Comparison of ENCODE assay signal across 2 cellular contexts in the genomic region with DNA sequence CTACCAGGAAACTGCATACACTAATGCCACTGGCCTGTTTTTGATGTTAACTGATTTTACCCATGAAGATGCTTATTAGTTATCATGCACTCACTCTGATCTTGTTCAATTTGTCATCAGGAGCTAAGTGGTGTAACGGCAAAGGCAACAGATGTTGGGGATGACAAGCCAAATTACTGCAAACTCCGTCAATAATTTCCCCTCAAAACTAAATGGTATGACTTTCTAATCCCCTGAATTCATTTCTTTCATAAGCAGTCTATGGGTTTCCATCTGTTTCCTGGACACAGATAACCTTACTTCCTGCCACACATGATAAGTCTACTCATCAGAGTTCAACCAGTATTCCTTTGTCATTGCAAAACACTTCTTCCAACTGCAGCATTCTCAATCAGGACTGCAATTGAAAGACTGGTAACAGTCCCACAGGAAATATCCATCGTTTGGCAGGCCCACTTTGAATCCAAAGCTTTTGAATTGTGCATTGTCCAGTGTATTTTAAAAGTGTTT.
TF ChIP-seq lines count a peak whose summit lies in the region.

No MANE protein-coding gene starts in this region.

TF ChIP-seq in SK-N-SH, 30 proteins besides CTCF, POLR2A, EP300 and RAD21 (continued from another document):
- TF ChIP-seq, protein P1, sequence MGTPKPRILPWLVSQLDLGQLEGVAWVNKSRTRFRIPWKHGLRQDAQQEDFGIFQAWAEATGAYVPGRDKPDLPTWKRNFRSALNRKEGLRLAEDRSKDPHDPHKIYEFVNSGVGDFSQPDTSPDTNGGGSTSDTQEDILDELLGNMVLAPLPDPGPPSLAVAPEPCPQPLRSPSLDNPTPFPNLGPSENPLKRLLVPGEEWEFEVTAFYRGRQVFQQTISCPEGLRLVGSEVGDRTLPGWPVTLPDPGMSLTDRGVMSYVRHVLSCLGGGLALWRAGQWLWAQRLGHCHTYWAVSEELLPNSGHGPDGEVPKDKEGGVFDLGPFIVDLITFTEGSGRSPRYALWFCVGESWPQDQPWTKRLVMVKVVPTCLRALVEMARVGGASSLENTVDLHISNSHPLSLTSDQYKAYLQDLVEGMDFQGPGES (IDR thresholded peaks at IDR 0.05; ENCODE audit: low read depth, low read length) = no peak
- TF ChIP-seq, protein P2, sequence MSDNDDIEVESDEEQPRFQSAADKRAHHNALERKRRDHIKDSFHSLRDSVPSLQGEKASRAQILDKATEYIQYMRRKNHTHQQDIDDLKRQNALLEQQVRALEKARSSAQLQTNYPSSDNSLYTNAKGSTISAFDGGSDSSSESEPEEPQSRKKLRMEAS (IDR thresholded peaks at IDR 0.05; ENCODE audit: low read depth) = no peak
- TF ChIP-seq ZBTB33 (IDR thresholded peaks at IDR 0.05; ENCODE audit: borderline replicate concordance, low read depth) = no peak
- no peak for TF ChIP-seq SIN3A (IDR thresholded peaks at IDR 0.05; ENCODE audit: borderline replicate concordance, low read depth, low read length)
- TF ChIP-seq CHD2 (IDR thresholded peaks at IDR 0.05; ENCODE audit: low read length, partially characterized antibody) = no peak
- no peak for TF ChIP-seq JUND (IDR thresholded peaks at IDR 0.05)
- no peak for TF ChIP-seq TCF12 (IDR thresholded peaks at IDR 0.05)
- TF ChIP-seq RXRA (IDR thresholded peaks at IDR 0.05; ENCODE audit: borderline replicate concordance, low read depth) = no peak
- TF ChIP-seq, protein P3, sequence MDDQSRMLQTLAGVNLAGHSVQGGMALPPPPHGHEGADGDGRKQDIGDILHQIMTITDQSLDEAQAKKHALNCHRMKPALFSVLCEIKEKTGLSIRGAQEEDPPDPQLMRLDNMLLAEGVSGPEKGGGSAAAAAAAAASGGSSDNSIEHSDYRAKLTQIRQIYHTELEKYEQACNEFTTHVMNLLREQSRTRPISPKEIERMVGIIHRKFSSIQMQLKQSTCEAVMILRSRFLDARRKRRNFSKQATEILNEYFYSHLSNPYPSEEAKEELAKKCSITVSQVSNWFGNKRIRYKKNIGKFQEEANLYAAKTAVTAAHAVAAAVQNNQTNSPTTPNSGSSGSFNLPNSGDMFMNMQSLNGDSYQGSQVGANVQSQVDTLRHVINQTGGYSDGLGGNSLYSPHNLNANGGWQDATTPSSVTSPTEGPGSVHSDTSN (IDR thresholded peaks at IDR 0.05) = no peak
- TF ChIP-seq NFIC (IDR thresholded peaks at IDR 0.05; ENCODE audit: borderline replicate concordance) = no peak
- no peak for TF ChIP-seq POLR2AphosphoS5 (IDR thresholded peaks at IDR 0.05; ENCODE audit: low read depth, low read length)
- no peak for TF ChIP-seq FOXJ3 (CRISPR knock-in tag; IDR thresholded peaks at IDR 0.05)
- no peak for TF ChIP-seq EZH2phosphoT487 (IDR thresholded peaks at IDR 0.05; ENCODE audit: borderline replicate concordance, low read depth)
- TF ChIP-seq YY1 (IDR thresholded peaks at IDR 0.05; ENCODE audit: low read depth) = no peak

TF ChIP-seq in SK-N-SH treated with all-trans-retinoic acid at 6 μM for 48 hours, 23 proteins besides CTCF, POLR2A, EP300 and RAD21 (continued from another document):
- TF ChIP-seq TSHZ2 (CRISPR knock-in tag; IDR thresholded peaks at IDR 0.05) (no peak), ZFP30 (CRISPR knock-in tag; IDR thresholded peaks at IDR 0.05) (no peak)
TF ChIP-seq in SK-N-SH treated with all-trans-retinoic acid at 6 μM for 48 hours: peak in this region for 0.
